8 cellular contexts compared by ENCODE assay signal in genomic region chr2:201260302-201260800, GRCh38. TPM values are rescaled to one million over a fixed set of nuclear protein-coding genes. Genes with fewer than 3 reads are reported as not detected.
A peak's percentile ranks its signal among the peaks of the same experiment; 100 is the strongest.
DNase-seq lines count a peak whose midpoint lies in the region; ATAC-seq and TF ChIP-seq lines count a peak whose summit lies in the region.

Gene CASP8, plus strand, starts transcription at chr2:201260536. Its CDS starts 5,951 bp downstream, at chr2:201266487.

- no peak within 1 kb of the TSS for H3K27ac Mint-ChIP-seq in glutamatergic neuron (ENCODE audit: unreplicated experiment)

- no peaks in the 10 kb centered on the region for H3K4me1 Mint-ChIP-seq in glutamatergic neuron (ENCODE audit: low read depth, unreplicated experiment)

- H3K4me3 Mint-ChIP-seq in glutamatergic neuron (ENCODE audit: unreplicated experiment): no peak within 1 kb of the TSS

- TF ChIP-seq CTCF in glutamatergic neuron (IDR thresholded peaks at IDR 0.05; ENCODE audit: partially characterized antibody, unreplicated experiment): no peak

- DNase-seq in CMK (ENCODE audit: low read depth) (peak; percentile 68), SW 1271 (lab: John Stamatoyannopoulos, UW) (peak; percentile 41 to 82), kidney glomerular epithelial cell (lab: John Stamatoyannopoulos, UW) (peak; percentile 21), glutamatergic neuron (no peak)
- DNase-seq in activated naive CD8-positive, alpha-beta T cell treated with anti-CD3 and anti-CD28 coated beads, Interleukin-2, amount 50 U/mL, for 16 hours (ENCODE audit: low read depth, low spot score): peak; percentile 9
- DNase-seq in stimulated activated CD4-positive, alpha-beta T cell treated with anti-CD3 and anti-CD28 coated beads, TNF-alpha, amount 100 ng/mL, for 48 hours (ENCODE audit: low read depth in 3 of 3): peak in 2 of 3 donors; percentile 26 to 46

- no peaks in the 10 kb centered on the region for H3K9me3 Mint-ChIP-seq in glutamatergic neuron (ENCODE audit: unreplicated experiment)

- H3K36me3 Mint-ChIP-seq in glutamatergic neuron (ENCODE audit: unreplicated experiment): no peaks in the 10 kb centered on the region

- no peaks in the 10 kb centered on the region for H3K27me3 Mint-ChIP-seq in glutamatergic neuron (ENCODE audit: unreplicated experiment)

- peak; percentile 28 for ATAC-seq in HG03060 (IDR thresholded peaks at IDR 0.05; ENCODE audit: low read depth, unreplicated experiment)
- ATAC-seq in HG02852 (IDR thresholded peaks at IDR 0.05; ENCODE audit: unreplicated experiment): no peak

RNA-seq across cellular contexts. Expression of gene CASP8, which starts in this region (rescaled TPM):
- total RNA-seq in glutamatergic neuron (ENCODE audit: unreplicated experiment): not detected
